Comparison of ENCODE assay signal across 7 cellular contexts in genomic region chr16:17469742-17470001, GRCh38. TPM values are rescaled to one million over a fixed set of nuclear protein-coding genes. Genes with fewer than 3 reads are reported as not detected.
DNase-seq lines count a peak whose midpoint lies in the region; TF ChIP-seq lines count a peak whose summit lies in the region.

No MANE protein-coding gene starts in this region.

- intact Hi-C loops in spleen (cut with DNase I; ENCODE audit: low total_unique reads) = loop anchor here (10.0 kb wide), 1 partner anchor 265 kb away; no protein-coding TSS in a partner anchor

- 1 to 4% (median 1%) methylated on average over 7 of the region's 7 CpGs for WGBS in spleen, 5 donors

- POLR2A ChIA-PET in HEK293 (lab: Yijun Ruan, JAX) = interaction anchor here (0.6 kb wide), 1 partner anchor 15 kb away, joined by 5 read pairs; no protein-coding TSS in a partner anchor

- H3K27ac ChIP-seq in HEK293 (ENCODE audit: extremely low read depth, low read depth, low read length) = no peak overlapping the region
- H3K27ac ChIP-seq in spleen = peak overlapping the region in 5 of 8 donors; percentile 25 to 79 (median 74)

- H3K27me3 ChIP-seq in spleen (replicated peaks in 1 of 7) = peaks cover 0 to 28% (median 0%) of the 10 kb centered on the region in 7 donors

- CTCF ChIA-PET in HEK293 (lab: Yijun Ruan, JAX) = no interaction called here

- DNase-seq in UCSD-AML1 (lab: John Stamatoyannopoulos, UW; ENCODE audit: unreplicated experiment) (peak; percentile 30), spleen (no peak), islet precursor cell (no peak), putamen (ENCODE audit: low spot score) (no peak)
- no peak for DNase-seq in central memory CD4-positive, alpha-beta T cell

- H3K4me1 ChIP-seq in HEK293 (ENCODE audit: control insufficient read depth, insufficient read depth, low read length) = peaks cover 3% of the 10 kb centered on the region; the same call in 1 of the 2 replicates
- peaks cover 25 to 78% (median 52%) of the 10 kb centered on the region in 6 donors for H3K4me1 ChIP-seq in spleen

- no peak for TF ChIP-seq POLR2A in spleen (IDR thresholded peaks at IDR 0.05)

- H3K9me3 ChIP-seq in HEK293 (ENCODE audit: control insufficient read depth, insufficient read depth, low read depth, low read length) (no peaks in the 10 kb centered on the region), spleen (no peaks in the 10 kb centered on the region)

- H3K4me3 ChIP-seq in HEK293 (ENCODE audit: low read depth, low read length) (peak overlapping the region; percentile 36; the same call in 1 of the 2 replicates), iPS-11a (ENCODE audit: low read depth, low read length) (peak overlapping the region; percentile 57), spleen (peak overlapping the region; percentile 42 to 86 (median 68))

- H3K36me3 ChIP-seq in HEK293 (ENCODE audit: control insufficient read depth in 2 of 2, insufficient read depth in 1 of 2, low read length in 2 of 2) = no peaks in the 10 kb centered on the region
- H3K36me3 ChIP-seq in spleen = no peaks in the 10 kb centered on the region

- TF ChIP-seq CTCF in HEK293 (tag by site-specific recombination; IDR thresholded peaks at IDR 0.05) = no peak
- no peak for TF ChIP-seq CTCF in spleen (IDR thresholded peaks at IDR 0.05 in 8 of 11, conservative IDR thresholded peaks at IDR 0.05 in 3 of 11)

TF ChIP-seq in HEK293, 187 proteins besides CTCF, POLR2A, EP300 and RAD21:
- TF ChIP-seq ZFP41 (tag by site-specific recombination; IDR thresholded peaks at IDR 0.05; ENCODE audit: borderline replicate concordance) (no peak), ZNF132 (tag by site-specific recombination; IDR thresholded peaks at IDR 0.05; ENCODE audit: borderline replicate concordance) (no peak), ZNF558 (tag by site-specific recombination; IDR thresholded peaks at IDR 0.05) (no peak), ZFP69B (tag by site-specific recombination; IDR thresholded peaks at IDR 0.05) (no peak), ZNF585B (tag by site-specific recombination; IDR thresholded peaks at IDR 0.05) (no peak), ZSCAN30 (tag by site-specific recombination; IDR thresholded peaks at IDR 0.05) (no peak), ZNF791 (tag by site-specific recombination; IDR thresholded peaks at IDR 0.05) (no peak), BCL6B (tag by site-specific recombination; IDR thresholded peaks at IDR 0.05) (no peak), ZNF629 (tag by site-specific recombination; IDR thresholded peaks at IDR 0.05) (no peak), YY2 (tag by site-specific recombination; IDR thresholded peaks at IDR 0.05) (no peak), ZNF146 (tag by site-specific recombination; IDR thresholded peaks at IDR 0.05) (no peak), ZBTB10 (tag by site-specific recombination; IDR thresholded peaks at IDR 0.05) (no peak), SP2 (tag by site-specific recombination; IDR thresholded peaks at IDR 0.05) (no peak)

RNA-seq across cellular contexts. Expression of gene XYLT1, which starts 1.1 kb away (rescaled TPM):
- total RNA-seq in spleen = 10 to 100 TPM; 17.2 to 40.7 (median 25.2) TPM
- polyA plus RNA-seq in spleen = 1 to 10 TPM; 2.1 to 3.2 (median 2.4) TPM
